ENCODE assay signal across 9 cellular contexts in the genomic region with DNA sequence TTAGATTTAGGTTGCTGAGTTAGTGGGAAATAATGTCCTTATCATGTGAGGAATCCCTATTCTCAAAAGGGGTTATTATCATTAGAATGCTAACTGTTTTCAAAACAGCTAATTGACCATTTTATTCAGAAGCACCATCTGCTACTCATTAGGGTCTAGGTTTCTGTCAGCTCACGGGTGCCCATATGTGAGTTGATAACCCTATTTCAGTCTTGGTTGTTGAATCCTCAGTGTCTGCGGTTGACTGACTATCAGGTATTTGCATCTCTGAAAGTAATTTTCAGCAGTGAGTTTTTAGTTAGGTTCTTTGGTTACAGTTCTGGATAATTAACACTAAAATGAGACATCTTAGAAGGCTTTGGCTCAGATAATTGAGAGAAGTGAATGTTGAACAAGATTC.
"Had no signal": no experiment of that assay in that cellular context is flagged by ENCODE, and none has a peak within 500 bp of the region (broad histone marks: within the 10 kb centered on the region; RNA-seq: fewer than 3 reads in every experiment).

No MANE protein-coding gene starts in this region.

- H3K27ac ChIP-seq: HL-60, KMS-11 had no signal

- H3K9ac ChIP-seq: KMS-11 had no signal

- H3K27me3 Mint-ChIP-seq: IgD-negative memory B cell had no signal

- H3K4me3 ChIP-seq: K562 had no signal

- H3K4me3 Mint-ChIP-seq: IgD-negative memory B cell had no signal

- FAIRE-seq: HepG2, HTR-8/SVneo, K562 had no signal

- ATAC-seq: HepG2, K562 had no signal

- H3K36me3 Mint-ChIP-seq: IgD-negative memory B cell had no signal

- H3K27ac Mint-ChIP-seq: IgD-negative memory B cell had no signal

- H3K4me1 Mint-ChIP-seq: IgD-negative memory B cell had no signal

- H3K4me2 ChIP-seq: KMS-11 had no signal

- DNase-seq: IMR-90, KBM-7, KG1 had no signal
